8 cellular contexts compared by ENCODE assay signal in genomic region chr19:58362272-58362994, GRCh38. TPM values are rescaled to one million over a fixed set of nuclear protein-coding genes. Genes with fewer than 3 reads are reported as not detected.
DNase-seq lines count a peak whose midpoint lies in the region; ATAC-seq lines count a peak whose summit lies in the region.

Gene ZNF497, minus strand, starts transcription at chr19:58362751. Its CDS starts 5,116 bp downstream, at chr19:58357635.

- peak; percentile 84 for ATAC-seq in GM21576 (IDR thresholded peaks at IDR 0.05; ENCODE audit: unreplicated experiment)

- H3K27me3 Mint-ChIP-seq in IgD-negative memory B cell, result no peaks in the 10 kb centered on the region

- peaks cover 0 to 14% (median 9%) of the 10 kb centered on the region in 3 donors for H3K4me1 Mint-ChIP-seq in IgD-negative memory B cell

- H3K4me3 ChIP-seq in esophagus (ENCODE audit: low read depth in 1 of 2, low read length in 2 of 2) (peak within 1 kb of the TSS; percentile 58 to 65), mucosa of stomach (ENCODE audit: low read length) (peak within 1 kb of the TSS; percentile 96)

- no peaks in the 10 kb centered on the region for H3K36me3 Mint-ChIP-seq in IgD-negative memory B cell

- DNase-seq in DMS153 (lab: John Stamatoyannopoulos, UW) (peak; percentile 92), OCI-M1 (lab: John Stamatoyannopoulos, UW) (peak; percentile 99), activated T-cell treated with anti-CD3 and anti-CD28 coated beads for 48 hours (ENCODE audit: low read depth) (peak; percentile 98)
- peak; percentile 98 for DNase-seq in stimulated activated CD8-positive, alpha-beta memory T cell treated with anti-CD3 and anti-CD28 coated beads, Interleukin-4, amount 100 ng/mL, for 48 hours

- H3K27me3 ChIP-seq in esophagus (ENCODE audit: control insufficient read depth in 1 of 2, insufficient read depth in 2 of 2, low read length in 2 of 2), result no peaks in the 10 kb centered on the region
- peaks cover 4% of the 10 kb centered on the region for H3K27me3 ChIP-seq in mucosa of stomach (ENCODE audit: control insufficient read depth, insufficient read depth, low read length)

- peak within 1 kb of the TSS; percentile 74 to 95 (median 89) for H3K27ac Mint-ChIP-seq in IgD-negative memory B cell

- no peaks in the 10 kb centered on the region for H3K9me3 Mint-ChIP-seq in IgD-negative memory B cell

- H3K27ac ChIP-seq in esophagus (ENCODE audit: low read depth in 2 of 2, low read length in 1 of 2), result peak within 1 kb of the TSS; percentile 88 to 94

- H3K9ac ChIP-seq in mucosa of stomach (ENCODE audit: low read length), result peak within 1 kb of the TSS; percentile 91

- H3K4me1 ChIP-seq in esophagus (ENCODE audit: control insufficient read depth in 2 of 2, insufficient read depth in 2 of 2, low read length in 1 of 2) (peaks cover 0 to 6% of the 10 kb centered on the region in 2 donors), mucosa of stomach (ENCODE audit: control insufficient read depth, insufficient read depth, low read length) (peaks cover 6% of the 10 kb centered on the region)

- H3K9me3 ChIP-seq in esophagus (ENCODE audit: control insufficient read depth in 2 of 2, insufficient read depth in 1 of 2, low read depth in 1 of 2, low read length in 1 of 2) (no peaks in the 10 kb centered on the region), mucosa of stomach (ENCODE audit: control insufficient read depth, low read length) (no peaks in the 10 kb centered on the region)

- peak within 1 kb of the TSS; percentile 96 to 97 (median 97) for H3K4me3 Mint-ChIP-seq in IgD-negative memory B cell

- 0% methylated on average over 62 to 74 of the region's 74 CpGs for WGBS in esophagus, 2 donors

- H3K36me3 ChIP-seq in esophagus (ENCODE audit: control insufficient read depth in 2 of 2, insufficient read depth in 2 of 2, low read length in 1 of 2), result peaks cover 0 to 3% of the 10 kb centered on the region in 2 donors
- H3K36me3 ChIP-seq in mucosa of stomach (ENCODE audit: control insufficient read depth, insufficient read depth, low read length), result no peaks in the 10 kb centered on the region

RNA-seq across cellular contexts. Expression of gene ZNF497, which starts in this region (rescaled TPM):
- polyA plus RNA-seq in IgD-negative memory B cell, result 2.1 TPM
- polyA plus RNA-seq in esophagus, result 1 to 10 TPM in 1 of 2 donors, under 1 TPM in 1; 0.96 to 2.2 TPM

Comparison
In these comparisons a context has a peak if more than half of its experiments do, and no peak if none do; other contexts are left out.
1. Peak in every context shown above with its lines: DNase-seq, ATAC-seq, H3K4me3 ChIP-seq and H3K27ac ChIP-seq.